Comparison of ENCODE assay signal across 8 cellular contexts in the genomic region with DNA sequence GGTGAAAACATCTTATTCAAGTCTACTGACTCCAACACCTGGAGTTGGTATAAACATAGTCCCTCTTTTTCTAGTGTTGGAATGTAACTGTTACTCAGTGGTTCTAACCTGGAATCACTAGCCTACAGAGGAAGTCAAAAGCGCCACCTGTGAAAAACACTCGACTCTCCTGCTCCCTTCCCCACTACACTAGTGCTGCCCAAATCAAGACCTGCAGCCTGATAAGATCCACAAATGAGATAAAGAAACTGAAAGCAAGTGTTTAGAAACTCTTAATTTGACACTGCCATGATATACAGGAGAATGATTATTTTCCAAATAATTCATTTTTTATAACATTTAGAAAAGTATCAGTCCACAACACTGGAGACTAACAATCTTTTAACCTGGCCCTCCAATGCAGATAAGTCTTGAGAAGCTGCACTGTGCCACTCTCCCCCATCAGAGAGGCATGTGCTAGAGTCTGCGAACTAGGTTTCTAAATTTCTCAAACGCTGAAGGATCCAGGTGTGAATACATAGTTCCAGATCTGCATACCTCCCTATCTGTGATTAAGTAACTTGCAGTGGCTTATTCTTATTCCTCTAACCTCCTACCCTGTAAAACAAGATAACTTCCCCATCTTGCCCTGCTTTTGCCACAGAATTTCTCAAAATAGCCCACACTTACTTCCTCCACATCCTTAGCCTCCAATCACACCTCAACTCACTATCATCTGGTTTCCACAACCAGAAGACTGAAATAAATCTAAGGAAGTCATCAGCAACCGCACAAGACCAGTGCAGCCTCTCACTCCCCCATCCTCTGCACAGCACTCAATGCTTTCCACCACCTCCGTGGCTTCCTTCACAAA.
DNase-seq lines count a peak whose midpoint lies in the region; ATAC-seq and TF ChIP-seq lines count a peak whose summit lies in the region.

No MANE protein-coding gene starts in this region.

- H4K5ac ChIP-seq in H9 (ENCODE audit: insufficient read length, low read depth, low read length): no peak overlapping the region

- H3K4me1 ChIP-seq in Karpas-422 (ENCODE audit: low read length) (no peaks in the 10 kb centered on the region; the same call in 1 of the 2 replicates), H9 (ENCODE audit: insufficient read depth, low read length) (no peaks in the 10 kb centered on the region)

- no peak overlapping the region for H2BK12ac ChIP-seq in H9 (ENCODE audit: insufficient read length, low read depth, low read length)

- H2AFZ ChIP-seq in Karpas-422 (ENCODE audit: low read length) (no peak overlapping the region), H9 (ENCODE audit: low read length) (no peak overlapping the region)

- H3K27me3 ChIP-seq in Karpas-422 (ENCODE audit: low read length) (no peaks in the 10 kb centered on the region), H9 (ENCODE audit: insufficient read depth, low read length) (no peaks in the 10 kb centered on the region)

- DNase-seq in Kasumi-1 (lab: John Stamatoyannopoulos, UW) (peak; percentile 98 to 99), head of caudate nucleus (peak in 23 of 42 donors; percentile 19 to 80 (median 48)), NCI-H774 (lab: John Stamatoyannopoulos, UW) (no peak), Karpas-422 (no peak), DMS53 treated with DMSO at 0.1 percent for 48 hours (lab: John Stamatoyannopoulos, UW; ENCODE audit: unreplicated experiment) (no peak), H9 (no peak)

- H3K23ac ChIP-seq in H9 (ENCODE audit: insufficient read length, low read depth, low read length): no peak overlapping the region

- peaks cover 5 to 15% of the 10 kb centered on the region in 2 experiments for H3K9me3 Mint-ChIP-seq in H9

- intact Hi-C loops in head of caudate nucleus (cut with DNase I): no loop called here

- no peak overlapping the region for H3K4me3 Mint-ChIP-seq in H9

- H3K9ac ChIP-seq in Karpas-422 (ENCODE audit: low read length): no peak overlapping the region
- H3K9ac ChIP-seq in H9 (ENCODE audit: extremely low read depth, insufficient read length, low read length): no peak overlapping the region

- no peak overlapping the region for H3T11ph ChIP-seq in H9 (ENCODE audit: low read length)

- H3K27me3 Mint-ChIP-seq in H9 (ENCODE audit: low read depth): peaks cover 2% of the 10 kb centered on the region; the same call in 1 of the 2 replicates

- H2AK5ac ChIP-seq in H9 (ENCODE audit: insufficient read length, low read length): no peak overlapping the region

- H3K56ac ChIP-seq in H9 (ENCODE audit: insufficient read length, low read depth, low read length): no peak overlapping the region

- H3K4me3 ChIP-seq in Karpas-422 (ENCODE audit: low read length): no peak overlapping the region

- H3K36me3 Mint-ChIP-seq in H9 (ENCODE audit: insufficient read depth in 1 of 3, low read depth in 3 of 3): peaks cover 37 to 84% (median 55%) of the 10 kb centered on the region in 3 experiments

- no peak for TF ChIP-seq CTCF in H9 (conservative IDR thresholded peaks at IDR 0.05)

- no peak overlapping the region for H2BK15ac ChIP-seq in H9 (ENCODE audit: low read depth, low read length)

- H3K27ac Mint-ChIP-seq in H9: peak overlapping the region in 1 of 3 experiments; percentile 58; a peak in 2 of 7 replicates

- H2BK5ac ChIP-seq in H9 (ENCODE audit: insufficient read length, low read length): no peak overlapping the region

- no peaks in the 10 kb centered on the region for H3K79me1 ChIP-seq in H9 (ENCODE audit: insufficient read depth, low read depth, low read length, poor library complexity, severe bottlenecking)

- peaks cover 0 to 7% of the 10 kb centered on the region in 2 experiments; a peak in 2 of 4 replicates for H3K4me1 Mint-ChIP-seq in H9

- H3K9me3 ChIP-seq in Karpas-422 (ENCODE audit: low read length) (no peaks in the 10 kb centered on the region), H9 (ENCODE audit: control insufficient read depth, low read depth, low read length) (no peaks in the 10 kb centered on the region)

- H3K36me3 ChIP-seq in Karpas-422 (ENCODE audit: insufficient read depth, low read length): no peaks in the 10 kb centered on the region

- H2BK120ac ChIP-seq in H9 (ENCODE audit: low read depth, low read length, poor library complexity, severe bottlenecking): no peak overlapping the region

- ATAC-seq in GM18499 (IDR thresholded peaks at IDR 0.05; ENCODE audit: insufficient read depth, unreplicated experiment) (peak; percentile 40), GM21619 (IDR thresholded peaks at IDR 0.05; ENCODE audit: unreplicated experiment) (peak; percentile 74)

- no CpG with 5 or more reads among the region's 6 CpGs for WGBS in H9 (ENCODE audit: extremely low coverage, insufficient read length, low lambda C conversion rate)

- H3K18ac ChIP-seq in H9 (ENCODE audit: insufficient read length, low read depth, low read length): no peak overlapping the region

- no peak overlapping the region for H3K14ac ChIP-seq in H9 (ENCODE audit: insufficient read depth, low read length)

- H2BK20ac ChIP-seq in H9 (ENCODE audit: low read depth, low read length, poor library complexity, severe bottlenecking): no peak overlapping the region

- H3K4me2 ChIP-seq in Karpas-422 (ENCODE audit: low read depth, low read length, poor library complexity, severe bottlenecking) (no peak overlapping the region), H9 (ENCODE audit: insufficient read depth, insufficient read length, low read length) (no peak overlapping the region)

- no peak overlapping the region for H4K91ac ChIP-seq in H9 (ENCODE audit: insufficient read length, low read depth, low read length)

- no peak overlapping the region for H4K8ac ChIP-seq in H9 (replicated peaks; ENCODE audit: insufficient read length, low read depth, low read length)

- H3K4ac ChIP-seq in H9 (ENCODE audit: low read depth, low read length): no peak overlapping the region

- H3K27ac ChIP-seq in Karpas-422 (ENCODE audit: low read length) (no peak overlapping the region), H9 (ENCODE audit: insufficient read length, low read depth, low read length) (no peak overlapping the region)

- no peaks in the 10 kb centered on the region for H3K79me2 ChIP-seq in Karpas-422 (ENCODE audit: low read length)
- no peaks in the 10 kb centered on the region for H3K79me2 ChIP-seq in H9 (ENCODE audit: insufficient read depth, low read length)

- no peaks in the 10 kb centered on the region for H3K9me2 ChIP-seq in Karpas-422 (replicated peaks; ENCODE audit: insufficient read depth, low read length)

- H4K20me1 ChIP-seq in Karpas-422 (ENCODE audit: insufficient read depth, low read depth, low read length) (no peaks in the 10 kb centered on the region), H9 (ENCODE audit: control insufficient read depth, insufficient read depth, insufficient read length) (no peaks in the 10 kb centered on the region)

- no peaks in the 10 kb centered on the region for H3K23me2 ChIP-seq in H9 (ENCODE audit: insufficient read length, low read depth, low read length, poor library complexity, severe bottlenecking)

Comparison
In these comparisons a context has a peak if more than half of its experiments do, and no peak if none do; other contexts are left out.
1. DNase-seq: peak in Kasumi-1 (2 of 2) and head of caudate nucleus (23 of 42); none in NCI-H774 (single experiment), Karpas-422 (single experiment), DMS53 treated with DMSO at 0.1 percent for 48 hours (single experiment) and H9 (single experiment).